In the genomic region with DNA sequence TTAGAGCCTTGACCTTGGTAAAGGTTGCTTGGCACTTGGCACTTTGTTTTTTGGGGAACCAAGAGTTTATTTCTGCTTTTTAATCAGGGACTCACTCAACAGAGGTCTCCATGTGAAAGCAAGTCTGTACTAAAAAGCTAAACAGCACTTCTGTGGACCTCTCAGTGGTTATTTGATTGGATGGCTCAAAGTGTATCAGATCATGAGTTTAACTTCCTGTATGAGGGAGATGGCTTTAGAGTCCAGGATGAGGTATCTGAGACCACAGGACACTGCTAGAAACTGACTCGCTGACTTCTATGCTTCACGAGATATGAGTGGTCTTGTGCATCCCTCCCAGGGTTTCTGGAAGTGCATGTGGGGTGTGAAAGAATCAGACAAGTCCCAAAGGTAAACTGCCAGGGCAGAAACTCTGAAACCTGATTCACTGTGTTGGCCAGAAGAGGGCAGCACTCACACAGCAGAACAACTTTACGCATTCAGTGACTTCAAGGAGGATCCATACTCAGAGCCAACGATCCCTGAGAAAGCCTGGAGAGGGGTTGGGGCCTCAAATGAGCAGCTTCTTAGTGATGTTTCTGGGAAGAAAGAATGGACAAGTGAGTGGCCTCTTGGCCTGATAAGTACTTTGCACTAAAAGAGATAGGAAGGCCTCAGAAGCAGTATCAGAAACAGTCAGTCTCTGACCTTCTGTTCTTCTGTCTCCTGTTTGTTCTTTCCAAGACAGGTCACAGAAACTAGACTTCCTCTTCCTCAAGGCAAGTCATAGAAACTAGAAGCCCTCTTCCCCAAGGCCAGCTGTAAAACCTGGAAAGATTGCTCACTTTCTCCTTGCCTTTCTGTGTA, we compare ENCODE assay signal across 8 cellular contexts.
DNase-seq lines count a peak whose midpoint lies in the region; ATAC-seq and TF ChIP-seq lines count a peak whose summit lies in the region.

No MANE protein-coding gene starts in this region.

- no peaks in the 10 kb centered on the region for H3K36me3 Mint-ChIP-seq in central memory CD8-positive, alpha-beta T cell (ENCODE audit: insufficient read depth)

- peak; percentile 80 for TF ChIP-seq CTCF in GM10248 (IDR thresholded peaks at IDR 0.05; ENCODE audit: control extremely low read depth, extremely low read depth, low read depth, missing control alignments)
- peak; percentile 78 for TF ChIP-seq CTCF in HFF-Myc (IDR thresholded peaks at IDR 0.05; ENCODE audit: low read depth, low read length, missing control alignments)

- H3K4me1 Mint-ChIP-seq in central memory CD8-positive, alpha-beta T cell = no peaks in the 10 kb centered on the region

- H3K9me3 Mint-ChIP-seq in central memory CD8-positive, alpha-beta T cell = no peaks in the 10 kb centered on the region

- no peaks in the 10 kb centered on the region for H3K27me3 Mint-ChIP-seq in central memory CD8-positive, alpha-beta T cell

- intact Hi-C loops in left colon (cut with DNase I, micrococcal nuclease) = loop anchor here in 1 of 2 donors (5.0 kb wide), 3 partner anchors 47 to 232 kb away; no protein-coding TSS in a partner anchor

- no peak overlapping the region for H3K4me3 Mint-ChIP-seq in central memory CD8-positive, alpha-beta T cell

- POLR2A ChIA-PET in GM10248 (lab: Yijun Ruan, JAX) = no interaction called here

- CTCF ChIA-PET in GM10248 (lab: Yijun Ruan, JAX) = interaction anchor here (0.7 to 7.3 kb wide), 21 partner anchors 10 to 911 kb away, joined by 3 to 72 read pairs (median 4); no protein-coding TSS in a partner anchor

- peak; percentile 56 for ATAC-seq in central memory CD8-positive, alpha-beta T cell (replicated peaks; ENCODE audit: extremely low read depth, poor library complexity, severe bottlenecking)
- ATAC-seq in left colon = peak; percentile 91

- H3K27ac Mint-ChIP-seq in central memory CD8-positive, alpha-beta T cell (ENCODE audit: low read depth) = no peak overlapping the region

- H3K4me3 ChIP-seq in HFF-Myc (replicated peaks; ENCODE audit: low read depth, low read length) = no peak overlapping the region

- DNase-seq in GM10248 (ENCODE audit: extremely low spot score) = peak; percentile 48
- DNase-seq in HFF-Myc (ENCODE audit: extremely low read depth, low read depth) = peak; percentile 33
- DNase-seq in NCI-H1930 (lab: John Stamatoyannopoulos, UW) = peak; percentile 2 to 41
- DNase-seq in activated CD4-positive, CD25-positive, alpha-beta regulatory T cell treated with anti-CD3 and anti-CD28 coated beads, Interleukin-2, amount 50 U/mL, for 72 hours = peak; percentile 53
- peak; percentile 19 to 32 for DNase-seq in central memory CD8-positive, alpha-beta T cell (ENCODE audit: low spot score in 2 of 2)
- peak; percentile 37 to 66 for DNase-seq in left colon
- DNase-seq in stimulated activated CD4-positive, alpha-beta T cell treated with anti-CD3 and anti-CD28 coated beads, Interleukin-4, amount 100 ng/mL, for 1 hour = peak; percentile 46
- DNase-seq in cortex of kidney (lab: John Stamatoyannopoulos, UW) = no peak
